31 cellular contexts compared by ENCODE assay signal in genomic region chr6:114936060-114936459, GRCh38.
"Had no signal": no experiment of that assay in that cellular context is flagged by ENCODE, and none has a peak within 500 bp of the region (broad histone marks: within the 10 kb centered on the region; RNA-seq: fewer than 3 reads in every experiment).

No MANE protein-coding gene starts in this region.

- H3K4me1 ChIP-seq: adrenal gland, body of pancreas, esophagus muscularis mucosa, foreskin keratinocyte, gastrocnemius medialis had no signal

- H3K36me3 Mint-ChIP-seq: activated naive CD4-positive, alpha-beta T cell treated with anti-CD3 and anti-CD28 coated beads, Interleukin-2, amount 50 U/mL, for 24 hours; activated naive CD8-positive, alpha-beta T cell treated with anti-CD3 and anti-CD28 coated beads for 36 hours had no signal

- H3K27me3 Mint-ChIP-seq: activated B cell treated with CpG ODN at 0.5 μM for 24 hours; activated CD8-positive, alpha-beta T cell treated with anti-CD3 and anti-CD28 coated beads for 36 hours; activated naive CD4-positive, alpha-beta T cell treated with anti-CD3 and anti-CD28 coated beads, Interleukin-2, amount 50 U/mL, for 24 hours; activated naive CD8-positive, alpha-beta T cell treated with anti-CD3 and anti-CD28 coated beads for 36 hours; activated naive CD8-positive, alpha-beta T cell treated with anti-CD3 and anti-CD28 coated beads, Interleukin-2, amount 50 U/mL, for 24 hours; activated T-helper 17 cell treated with anti-CD3 and anti-CD28 coated beads, Interleukin-2, amount 50 U/mL, for 72 hours; effector memory CD8-positive, alpha-beta T cell had no signal

- H3K4me3 ChIP-seq: adrenal gland, body of pancreas, esophagus muscularis mucosa, gastrocnemius medialis had no signal

- H3K9me3 ChIP-seq: adrenal gland, body of pancreas, gastrocnemius medialis had no signal

- H3K9me3 Mint-ChIP-seq: activated B cell treated with CpG ODN at 0.5 μM for 24 hours had no signal

- H3K27ac ChIP-seq: adrenal gland, body of pancreas, esophagus muscularis mucosa, foreskin keratinocyte, gastrocnemius medialis, VCaP had no signal

- H3K36me3 ChIP-seq: adrenal gland, esophagus muscularis mucosa, gastrocnemius medialis had no signal

- DNase-seq: activated B cell treated with CpG ODN at 0.5 μM for 24 hours; activated CD4-positive, alpha-beta T cell treated with anti-CD3 and anti-CD28 coated beads for 48 hours; activated CD4-positive, alpha-beta T cell treated with anti-CD3 and anti-CD28 coated beads, Interleukin-2, amount 50 U/mL, for 1 hour; activated CD4-positive, alpha-beta T cell treated with anti-CD3 and anti-CD28 coated beads, Interleukin-2, amount 50 U/mL, for 48 hours; activated CD8-positive, alpha-beta memory T cell treated with anti-CD3 and anti-CD28 coated beads for 24 hours; activated CD8-positive, alpha-beta T cell treated with anti-CD3 and anti-CD28 coated beads for 36 hours; activated effector memory CD4-positive, alpha-beta T cell treated with Interleukin-2 at 50 U/mL for 16 hours; activated gamma-delta T cell treated with Interleukin-2 at 50 U/mL for 16 hours; activated naive CD4-positive, alpha-beta T cell treated with anti-CD3 and anti-CD28 coated beads for 36 hours; activated naive CD8-positive, alpha-beta T cell treated with anti-CD3 and anti-CD28 coated beads for 36 hours; activated naive CD8-positive, alpha-beta T cell treated with anti-CD3 and anti-CD28 coated beads, Interleukin-2, amount 50 U/mL, for 24 hours; activated T-cell treated with anti-CD3 and anti-CD28 coated beads, Interleukin-2, amount 50 U/mL, for 4 hours; adrenal gland; amygdala; aorta; body of pancreas; caudate nucleus; cortex of kidney; dermis blood vessel endothelial cell; effector CD4-positive, alpha-beta T cell; effector memory CD8-positive, alpha-beta T cell; erythroblast; foreskin keratinocyte; gastrocnemius medialis; glutamatergic neuron; T-helper 2 cell had no signal

- H3K4me1 Mint-ChIP-seq: activated B cell treated with CpG ODN at 0.5 μM for 24 hours; activated naive CD4-positive, alpha-beta T cell treated with anti-CD3 and anti-CD28 coated beads, Interleukin-2, amount 50 U/mL, for 24 hours; activated naive CD8-positive, alpha-beta T cell treated with anti-CD3 and anti-CD28 coated beads for 36 hours; activated naive CD8-positive, alpha-beta T cell treated with anti-CD3 and anti-CD28 coated beads, Interleukin-2, amount 50 U/mL, for 24 hours; activated T-helper 17 cell treated with anti-CD3 and anti-CD28 coated beads, Interleukin-2, amount 50 U/mL, for 72 hours had no signal

- H3K27me3 ChIP-seq: adrenal gland, body of pancreas, esophagus muscularis mucosa, foreskin keratinocyte, gastrocnemius medialis had no signal

- H3K27ac Mint-ChIP-seq: activated B cell treated with CpG ODN at 0.5 μM for 24 hours; activated CD8-positive, alpha-beta T cell treated with anti-CD3 and anti-CD28 coated beads for 36 hours; activated naive CD4-positive, alpha-beta T cell treated with anti-CD3 and anti-CD28 coated beads for 36 hours; activated naive CD4-positive, alpha-beta T cell treated with anti-CD3 and anti-CD28 coated beads, Interleukin-2, amount 50 U/mL, for 24 hours; activated naive CD8-positive, alpha-beta T cell treated with anti-CD3 and anti-CD28 coated beads for 36 hours; activated naive CD8-positive, alpha-beta T cell treated with anti-CD3 and anti-CD28 coated beads, Interleukin-2, amount 50 U/mL, for 24 hours; activated T-helper 17 cell treated with anti-CD3 and anti-CD28 coated beads, Interleukin-2, amount 50 U/mL, for 72 hours; effector memory CD8-positive, alpha-beta T cell had no signal

- H3K4me3 Mint-ChIP-seq: activated B cell treated with CpG ODN at 0.5 μM for 24 hours; activated CD8-positive, alpha-beta T cell treated with anti-CD3 and anti-CD28 coated beads for 36 hours; activated naive CD4-positive, alpha-beta T cell treated with anti-CD3 and anti-CD28 coated beads for 36 hours; activated naive CD4-positive, alpha-beta T cell treated with anti-CD3 and anti-CD28 coated beads, Interleukin-2, amount 50 U/mL, for 24 hours; activated naive CD8-positive, alpha-beta T cell treated with anti-CD3 and anti-CD28 coated beads for 36 hours; activated naive CD8-positive, alpha-beta T cell treated with anti-CD3 and anti-CD28 coated beads, Interleukin-2, amount 50 U/mL, for 24 hours; activated T-cell treated with anti-CD3 and anti-CD28 coated beads, Interleukin-2, amount 50 U/mL, for 4 hours; activated T-helper 17 cell treated with anti-CD3 and anti-CD28 coated beads, Interleukin-2, amount 50 U/mL, for 72 hours; effector memory CD8-positive, alpha-beta T cell had no signal

- ATAC-seq: activated CD4-positive, CD25-positive, alpha-beta regulatory T cell treated with anti-CD3 and anti-CD28 coated beads, Interleukin-2, amount 50 U/mL, for 24 hours; activated CD8-positive, alpha-beta T cell treated with anti-CD3 and anti-CD28 coated beads for 36 hours; activated naive CD8-positive, alpha-beta T cell treated with anti-CD3 and anti-CD28 coated beads, Interleukin-2, amount 50 U/mL, for 24 hours; activated T-cell treated with anti-CD3 and anti-CD28 coated beads, Interleukin-2, amount 50 U/mL, for 4 hours; activated T-helper 17 cell treated with anti-CD3 and anti-CD28 coated beads, Interleukin-2, amount 50 U/mL, for 72 hours; body of pancreas; effector memory CD8-positive, alpha-beta T cell; foreskin keratinocyte; gastrocnemius medialis had no signal
